Comparison of ENCODE assay signal across 8 cellular contexts in the genomic region with DNA sequence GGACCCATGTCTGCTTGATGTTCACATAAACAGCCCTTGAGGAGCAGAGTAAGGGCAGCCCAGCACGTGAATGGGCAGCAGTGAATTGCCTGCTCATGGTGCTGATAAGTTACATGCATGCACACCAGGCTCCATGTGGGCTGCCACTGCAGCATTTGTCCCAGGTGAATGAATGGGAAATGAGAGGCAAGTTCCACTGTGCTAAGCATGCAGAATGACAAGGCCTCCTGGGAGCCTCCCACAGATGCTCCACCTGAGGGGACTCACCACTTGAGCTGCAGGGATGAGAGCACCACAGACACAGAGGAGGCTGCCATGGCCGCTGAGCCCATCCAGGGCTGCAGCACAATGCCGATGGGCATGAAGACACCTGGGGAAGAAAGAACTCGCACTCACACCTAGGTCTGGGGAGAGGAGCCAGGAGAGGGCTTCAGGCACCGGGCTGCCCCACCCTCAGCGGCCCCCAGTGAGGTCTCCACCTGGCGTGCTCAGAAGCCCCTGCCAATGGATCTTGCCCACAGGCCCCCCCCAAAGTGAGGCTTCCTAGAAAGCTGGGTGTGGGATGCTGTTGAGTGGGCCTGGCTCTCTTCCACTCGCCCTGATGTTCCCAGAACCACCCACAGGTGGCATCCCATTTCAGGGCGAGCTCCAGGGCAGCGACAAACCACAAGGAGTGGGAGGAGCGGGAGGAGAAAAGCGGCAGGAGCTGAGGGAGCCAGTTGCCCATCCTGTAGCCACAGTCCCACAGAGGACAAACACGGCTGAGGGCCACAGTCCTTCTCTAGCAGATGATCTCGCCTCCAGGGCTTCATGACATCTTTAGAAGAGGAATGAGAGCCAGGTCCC.
A peak's percentile ranks its signal among the peaks of the same experiment; 100 is the strongest.
DNase-seq lines count a peak whose midpoint lies in the region; ATAC-seq and TF ChIP-seq lines count a peak whose summit lies in the region.

No MANE protein-coding gene starts in this region.

- H3K36me3 ChIP-seq in OCI-LY7 (ENCODE audit: insufficient read depth, low read length), result no peaks in the 10 kb centered on the region
- H3K36me3 ChIP-seq in MG63, result no peaks in the 10 kb centered on the region

- H3K4me2 ChIP-seq in OCI-LY7 (ENCODE audit: low read length), result no peak overlapping the region

- H2AFZ ChIP-seq in OCI-LY7 (ENCODE audit: low read length), result no peak overlapping the region

- TF ChIP-seq CTCF in OCI-LY7 (conservative IDR thresholded peaks at IDR 0.05; ENCODE audit: low read length), result peak; percentile 48
- peak; percentile 24 for TF ChIP-seq CTCF in fibroblast of mammary gland (conservative IDR thresholded peaks at IDR 0.05; ENCODE audit: control insufficient read depth, insufficient read depth, low read depth, low read length)

- no peak overlapping the region for H3K27ac ChIP-seq in OCI-LY7 (ENCODE audit: low read depth, low read length, poor library complexity, severe bottlenecking)

- H3K9me3 ChIP-seq in OCI-LY7 (ENCODE audit: low read length) (no peaks in the 10 kb centered on the region), MG63 (no peaks in the 10 kb centered on the region)

- H3K9me2 ChIP-seq in OCI-LY7 (ENCODE audit: insufficient read depth, low read length), result no peaks in the 10 kb centered on the region

- CTCF ChIA-PET in OCI-LY7 (lab: Charles Lee; ENCODE audit: unreplicated experiment), result no interaction called here

- POLR2A ChIA-PET in OCI-LY7 (lab: Charles Lee), result interaction anchor here (0.6 kb wide), 1 partner anchor 303 kb away, joined by 3 read pairs; no protein-coding TSS in a partner anchor

- no peak overlapping the region for H3K4me3 ChIP-seq in OCI-LY7 (ENCODE audit: low read depth, low read length, poor library complexity, severe bottlenecking)
- H3K4me3 ChIP-seq in fibroblast of mammary gland (ENCODE audit: control insufficient read depth, low read depth, low read length), result no peak overlapping the region
- no peak overlapping the region for H3K4me3 ChIP-seq in MG63

- no peaks in the 10 kb centered on the region for H3K27me3 ChIP-seq in MG63

- no peaks in the 10 kb centered on the region for H3K4me1 ChIP-seq in OCI-LY7 (ENCODE audit: insufficient read depth, low read length, poor library complexity, severe bottlenecking)

- no peak for ATAC-seq in HG02852 (IDR thresholded peaks at IDR 0.05; ENCODE audit: unreplicated experiment)

- DNase-seq in NCI-H146 (lab: John Stamatoyannopoulos, UW), result peak; percentile 32
- DNase-seq in NCI-H146 treated with DMSO at 0.1 percent for 48 hours (lab: John Stamatoyannopoulos, UW; ENCODE audit: unreplicated experiment), result no peak
- DNase-seq in OCI-LY7 (ENCODE audit: low spot score), result no peak
- peak; percentile 4 for DNase-seq in fibroblast of mammary gland (ENCODE audit: low read depth)
- peak; percentile 40 for DNase-seq in putamen (ENCODE audit: low spot score)
- DNase-seq in activated CD4-positive, alpha-beta T cell treated with anti-CD3 and anti-CD28 coated beads for 1 hour, result no peak
- no peak for DNase-seq in MG63

- no peaks in the 10 kb centered on the region for H3K79me2 ChIP-seq in OCI-LY7 (ENCODE audit: insufficient read depth, low read depth, low read length)

- H4K20me1 ChIP-seq in OCI-LY7 (ENCODE audit: insufficient read depth, low read length), result no peaks in the 10 kb centered on the region

- intact Hi-C loops in OCI-LY7 (cut with micrococcal nuclease; ENCODE audit: unreplicated experiment), result no loop called here

- BruUV-seq in OCI-LY7 (replicated peaks; lab: Mats Ljungman, UMichigan), result no TSS peak

Comparison
In these comparisons a context has a peak if more than half of its experiments do, and no peak if none do; other contexts are left out.
1. DNase-seq: peak in NCI-H146 (single experiment), fibroblast of mammary gland (single experiment) and putamen (single experiment); none in NCI-H146 treated with DMSO at 0.1 percent for 48 hours (single experiment), OCI-LY7 (single experiment), activated CD4-positive, alpha-beta T cell treated with anti-CD3 and anti-CD28 coated beads for 1 hour (single experiment) and MG63 (single experiment).